ENCODE assay signal across 9 cellular contexts in genomic region chr1:153535664-153536585, GRCh38. TPM values are rescaled to one million over a fixed set of nuclear protein-coding genes. Genes with fewer than 3 reads are reported as not detected.
DNase-seq lines count a peak whose midpoint lies in the region; ATAC-seq, FAIRE-seq and TF ChIP-seq lines count a peak whose summit lies in the region.
"Had no signal": no experiment of that assay in that cellular context is flagged by ENCODE, and none has a peak within 500 bp of the region (broad histone marks: within the 10 kb centered on the region; RNA-seq: fewer than 3 reads in every experiment).

Gene S100A6, minus strand, starts transcription at chr1:153535991. Its CDS starts 652 bp downstream, at chr1:153535339.

- TF ChIP-seq CTCF in kidney (IDR thresholded peaks at IDR 0.05; ENCODE audit: borderline replicate concordance, extremely low read depth, insufficient read depth): peak; percentile 3

- H3K27ac ChIP-seq in kidney (ENCODE audit: low read depth in 2 of 2, low read length in 2 of 2): peak within 1 kb of the TSS; percentile 95 to 99

- H3K9ac ChIP-seq in kidney (ENCODE audit: low read length in 2 of 2): peak within 1 kb of the TSS; percentile 64 to 99

- ATAC-seq in HG03571 (IDR thresholded peaks at IDR 0.05; ENCODE audit: unreplicated experiment): no peak

- peak; percentile 43 for DNase-seq in NCI-H2171 treated with DMSO at 0.1 percent for 48 hours (lab: John Stamatoyannopoulos, UW)
- no peak for DNase-seq in NCI-H2171 (lab: John Stamatoyannopoulos, UW)
- peak; percentile 76 for DNase-seq in NCI-H2107 treated with DMSO at 0.1 percent for 48 hours (lab: John Stamatoyannopoulos, UW; ENCODE audit: unreplicated experiment)
- DNase-seq in activated CD4-positive, alpha-beta T cell treated with anti-CD3 and anti-CD28 coated beads for 48 hours: peak; percentile 85
- DNase-seq in cerebellar nuclear complex (lab: John Stamatoyannopoulos, UW): peak; percentile 32 to 38
- DNase-seq in kidney: peak; percentile 97
- peak; percentile 72 for DNase-seq in stimulated activated CD4-positive, alpha-beta T cell treated with anti-CD3 and anti-CD28 coated beads, Interleukin-12 subunit alpha, Interleukin-12 subunit beta, amount 100 ng/mL, for 4 hours
- DNase-seq: DND-41 had no signal

- intact Hi-C loops in kidney (cut with DNase I): no loop called here

- H3K4me1 ChIP-seq in kidney (ENCODE audit: control insufficient read depth in 1 of 2, insufficient read depth in 1 of 2, low read depth in 1 of 2, low read length in 2 of 2): peaks cover 15 to 34% of the 10 kb centered on the region in 2 donors

- H3K4me3 ChIP-seq in kidney (ENCODE audit: low read length in 2 of 2): peak within 1 kb of the TSS; percentile 81 to 91

- FAIRE-seq in kidney (lab: Jason Lieb, UNC): no peak

- no peaks in the 10 kb centered on the region for H3K36me3 ChIP-seq in kidney (ENCODE audit: control insufficient read depth in 1 of 2, insufficient read depth in 2 of 2, low read length in 2 of 2)

- H3K9me3 ChIP-seq in kidney (ENCODE audit: control insufficient read depth in 1 of 2, low read length in 2 of 2): no peaks in the 10 kb centered on the region

RNA-seq across cellular contexts. Expression of gene S100A6, which starts in this region (rescaled TPM):
- total RNA-seq in kidney: 1,542 TPM
- polyA plus RNA-seq in kidney (ENCODE audit: insufficient read depth, low read depth, low replicate concordance): 1,580 TPM
